Comparison of ENCODE assay signal across 25 cellular contexts in genomic region chr14:101727611-101728010, GRCh38.
"Had no signal": no experiment of that assay in that cellular context is flagged by ENCODE, and none has a peak within 500 bp of the region (broad histone marks: within the 10 kb centered on the region; RNA-seq: fewer than 3 reads in every experiment).

No MANE protein-coding gene starts in this region.

- H3K27me3 Mint-ChIP-seq: activated CD4-positive, alpha-beta T cell treated with anti-CD3 and anti-CD28 coated beads, Interleukin-2, amount 10 ng/mL, durations not matched to agents 7 days and 5 days; activated CD8-positive, alpha-beta T cell treated with anti-CD3 and anti-CD28 coated beads for 36 hours; activated naive CD8-positive, alpha-beta T cell treated with anti-CD3 and anti-CD28 coated beads for 36 hours had no signal

- H3K27me3 ChIP-seq: foreskin keratinocyte, left lung, transverse colon, vagina had no signal

- H3K27ac Mint-ChIP-seq: activated CD4-positive, alpha-beta T cell treated with anti-CD3 and anti-CD28 coated beads, Interleukin-2, amount 10 ng/mL, durations not matched to agents 7 days and 5 days; activated CD8-positive, alpha-beta T cell treated with anti-CD3 and anti-CD28 coated beads for 36 hours; activated naive CD8-positive, alpha-beta T cell treated with anti-CD3 and anti-CD28 coated beads for 36 hours; stimulated activated naive B cell treated with anti-CD40 and anti-IgM and Interleukin-4, amounts not matched to agents 10 μg/mL and 1 μg/mL and 100 μg/mL, for 72 hours; T-helper 1 cell treated with Interleukin-12 subunit alpha and Interleukin-12 subunit beta and Interleukin-4 antibody, amounts not matched to agents 30 μg/mL and 1 μg/mL, for 36 hours had no signal

- H3K4me3 ChIP-seq: left lung, lung, sigmoid colon, smooth muscle cell, transverse colon, vagina had no signal

- H3K9me3 ChIP-seq: left lung, sigmoid colon, transverse colon, vagina had no signal

- ATAC-seq: activated CD4-positive, CD25-positive, alpha-beta regulatory T cell treated with anti-CD3 and anti-CD28 coated beads, Interleukin-2, amount 50 U/mL, for 24 hours; activated CD8-positive, alpha-beta T cell treated with anti-CD3 and anti-CD28 coated beads for 36 hours; foreskin keratinocyte; left lung; stimulated activated naive B cell treated with anti-CD40 and anti-IgM and Interleukin-4, amounts not matched to agents 10 μg/mL and 1 μg/mL and 100 μg/mL, for 72 hours had no signal

- H3K36me3 ChIP-seq: left lung, sigmoid colon, transverse colon, vagina had no signal

- H3K27ac ChIP-seq: foreskin keratinocyte, left lung, sigmoid colon, transverse colon, vagina had no signal

- DNase-seq: activated CD4-positive, alpha-beta T cell treated with anti-CD3 and anti-CD28 coated beads, Interleukin-2, amount 10 ng/mL, durations not matched to agents 7 days and 5 days; activated CD8-positive, alpha-beta T cell treated with anti-CD3 and anti-CD28 coated beads for 36 hours; activated gamma-delta T cell treated with Interleukin-2 at 50 U/mL for 16 hours; activated naive CD8-positive, alpha-beta T cell treated with anti-CD3 and anti-CD28 coated beads for 36 hours; activated T-cell treated with anti-CD3 and anti-CD28 coated beads, Interleukin-2, amount 50 U/mL, for 1 hour; amniotic stem cell; effector CD4-positive, alpha-beta T cell; erythroblast; foreskin keratinocyte; kidney glomerular epithelial cell; left lung; nephron progenitor cell; nucleus accumbens; retina; sigmoid colon; stimulated activated CD4-positive, alpha-beta T cell treated with anti-CD3 and anti-CD28 coated beads, Interleukin-15, amount 100 ng/mL, for 24 hours; stimulated activated CD4-positive, alpha-beta T cell treated with anti-CD3 and anti-CD28 coated beads, Interleukin-2, amount 100 ng/mL, for 48 hours; stimulated activated CD8-positive, alpha-beta memory T cell treated with anti-CD3 and anti-CD28 coated beads, Interleukin-4, amount 100 ng/mL, for 48 hours; stimulated activated naive B cell treated with anti-CD40 and anti-IgM and Interleukin-4, amounts not matched to agents 10 μg/mL and 1 μg/mL and 100 μg/mL, for 72 hours; transverse colon had no signal

- H3K4me3 Mint-ChIP-seq: activated CD4-positive, alpha-beta T cell treated with anti-CD3 and anti-CD28 coated beads, Interleukin-2, amount 10 ng/mL, durations not matched to agents 7 days and 5 days; activated CD8-positive, alpha-beta T cell treated with anti-CD3 and anti-CD28 coated beads for 36 hours; activated naive CD8-positive, alpha-beta T cell treated with anti-CD3 and anti-CD28 coated beads for 36 hours; nephron progenitor cell; stimulated activated naive B cell treated with anti-CD40 and anti-IgM and Interleukin-4, amounts not matched to agents 10 μg/mL and 1 μg/mL and 100 μg/mL, for 72 hours; T-helper 1 cell treated with Interleukin-12 subunit alpha and Interleukin-12 subunit beta and Interleukin-4 antibody, amounts not matched to agents 30 μg/mL and 1 μg/mL, for 36 hours had no signal
